Comparison of ENCODE assay signal across 1 cellular context in genomic region chr10:114987995-114988394, GRCh38.
TF ChIP-seq lines count a peak whose summit lies in the region.

No MANE protein-coding gene starts in this region.

TF ChIP-seq in SK-N-SH treated with all-trans-retinoic acid at 6 μM for 48 hours, 23 proteins besides CTCF, POLR2A, EP300 and RAD21 (continued from another document):
- TF ChIP-seq, protein P1, sequence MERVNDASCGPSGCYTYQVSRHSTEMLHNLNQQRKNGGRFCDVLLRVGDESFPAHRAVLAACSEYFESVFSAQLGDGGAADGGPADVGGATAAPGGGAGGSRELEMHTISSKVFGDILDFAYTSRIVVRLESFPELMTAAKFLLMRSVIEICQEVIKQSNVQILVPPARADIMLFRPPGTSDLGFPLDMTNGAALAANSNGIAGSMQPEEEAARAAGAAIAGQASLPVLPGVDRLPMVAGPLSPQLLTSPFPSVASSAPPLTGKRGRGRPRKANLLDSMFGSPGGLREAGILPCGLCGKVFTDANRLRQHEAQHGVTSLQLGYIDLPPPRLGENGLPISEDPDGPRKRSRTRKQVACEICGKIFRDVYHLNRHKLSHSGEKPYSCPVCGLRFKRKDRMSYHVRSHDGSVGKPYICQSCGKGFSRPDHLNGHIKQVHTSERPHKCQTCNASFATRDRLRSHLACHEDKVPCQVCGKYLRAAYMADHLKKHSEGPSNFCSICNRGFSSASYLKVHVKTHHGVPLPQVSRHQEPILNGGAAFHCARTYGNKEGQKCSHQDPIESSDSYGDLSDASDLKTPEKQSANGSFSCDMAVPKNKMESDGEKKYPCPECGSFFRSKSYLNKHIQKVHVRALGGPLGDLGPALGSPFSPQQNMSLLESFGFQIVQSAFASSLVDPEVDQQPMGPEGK (CRISPR knock-in tag; IDR thresholded peaks at IDR 0.05; ENCODE audit: borderline replicate concordance): no peak
- TF ChIP-seq ZNF70 (CRISPR knock-in tag; IDR thresholded peaks at IDR 0.05) (no peak), ZNF8 (CRISPR knock-in tag; IDR thresholded peaks at IDR 0.05) (no peak)
